8 cellular contexts compared by ENCODE assay signal in the genomic region with DNA sequence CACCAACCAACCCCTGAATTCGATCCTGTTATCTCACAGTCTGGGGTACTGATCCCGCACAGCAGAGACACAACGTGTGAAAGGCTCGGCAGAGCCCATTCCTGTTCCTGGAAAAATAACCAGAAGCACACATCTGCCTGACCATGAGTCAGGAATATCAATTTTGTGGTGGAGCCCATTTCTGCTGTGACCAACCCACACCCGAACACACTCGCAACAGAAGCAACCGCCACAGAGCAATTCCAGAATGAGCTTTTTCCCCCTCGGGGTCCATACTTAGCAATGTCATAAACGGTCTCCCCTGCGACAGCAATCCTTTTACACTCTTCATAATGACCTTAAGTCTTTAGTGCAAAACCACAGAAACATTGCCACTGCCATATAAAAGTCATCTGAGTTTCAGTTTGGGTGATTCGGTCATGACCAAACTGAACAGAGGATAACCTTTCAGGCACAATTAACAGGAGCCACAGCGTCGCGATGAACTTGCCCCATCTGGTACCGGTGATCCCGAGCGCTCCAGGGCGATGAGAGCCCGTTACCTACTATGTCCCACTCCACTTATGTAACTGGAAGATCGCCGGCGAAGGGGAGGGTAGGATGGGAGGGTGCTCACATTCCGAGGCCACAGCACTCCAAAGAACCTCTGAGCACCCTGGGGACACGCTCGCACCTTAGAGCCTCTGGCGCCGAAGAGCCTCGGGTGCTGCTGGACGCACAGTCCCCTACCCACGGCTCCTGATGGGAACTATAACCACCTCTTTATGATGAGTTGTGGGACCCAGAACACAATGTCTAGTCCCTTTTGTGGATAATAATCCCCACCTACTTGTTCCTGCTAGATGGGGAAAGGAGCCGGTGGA. TPM values are rescaled to one million over a fixed set of nuclear protein-coding genes. Genes with fewer than 3 reads are reported as not detected.
DNase-seq lines count a peak whose midpoint lies in the region; ATAC-seq and TF ChIP-seq lines count a peak whose summit lies in the region.

No MANE protein-coding gene starts in this region.

- H3K9me3 ChIP-seq in ascending aorta (no peaks in the 10 kb centered on the region), iPS DF 6.9 (ENCODE audit: control insufficient read depth, insufficient read depth, low read length) (no peaks in the 10 kb centered on the region), skeletal muscle satellite cell (replicated peaks; ENCODE audit: low read length) (no peaks in the 10 kb centered on the region)

- ATAC-seq in omental fat pad (ENCODE audit: low FRiP score): no peak

- H3K4me3 ChIP-seq in ascending aorta: peak overlapping the region; percentile 66 to 94
- H3K4me3 ChIP-seq in iPS DF 6.9 (ENCODE audit: low read length): peak overlapping the region; percentile 98; the same call in 1 of the 2 replicates
- H3K4me3 ChIP-seq in skeletal muscle satellite cell (ENCODE audit: low read length): peak overlapping the region; percentile 73

- H3K4me2 ChIP-seq in skeletal muscle satellite cell (ENCODE audit: low read length): peak overlapping the region; percentile 87

- peak overlapping the region; percentile 98 to 99 for H3K27ac ChIP-seq in ascending aorta
- H3K27ac ChIP-seq in iPS DF 6.9 (ENCODE audit: low read length): no peak overlapping the region

- H3K9ac ChIP-seq in skeletal muscle satellite cell (ENCODE audit: low read depth, low read length): peak overlapping the region; percentile 86

- TF ChIP-seq CTCF in ascending aorta (IDR thresholded peaks at IDR 0.05) (no peak), omental fat pad (IDR thresholded peaks at IDR 0.05) (no peak)

- WGBS in iPS DF 6.9 (ENCODE audit: insufficient coverage, insufficient read length): no CpG with 5 or more reads among the region's 31 CpGs

- DNase-seq in ELF-1 (ENCODE audit: low read depth, low spot score) (peak; percentile 43), NAMALWA (ENCODE audit: low spot score) (peak; percentile 9), ascending aorta (ENCODE audit: low spot score in 2 of 2) (no peak), iPS DF 6.9 (ENCODE audit: low read depth, low spot score) (no peak), SKM-1 (lab: John Stamatoyannopoulos, UW; ENCODE audit: unreplicated experiment) (no peak), omental fat pad (ENCODE audit: low spot score) (no peak)
- no peak for DNase-seq in effector CD4-positive, alpha-beta T cell

- H3K4me1 ChIP-seq in ascending aorta (peaks cover 0 to 9% of the 10 kb centered on the region in 2 donors), iPS DF 6.9 (ENCODE audit: control insufficient read depth, insufficient read depth, low read length) (peaks cover 3% of the 10 kb centered on the region; the same call in 1 of the 2 replicates), skeletal muscle satellite cell (ENCODE audit: control insufficient read depth, insufficient read depth, low read length) (peaks cover 26% of the 10 kb centered on the region)

- intact Hi-C loops in ascending aorta (cut with DNase I): loop anchor here (2.0 to 5.0 kb wide), 2 partner anchors 44 to 78 kb away; partner anchors contain the start of gene IRAK1

- H3K36me3 ChIP-seq in ascending aorta (no peaks in the 10 kb centered on the region), iPS DF 6.9 (ENCODE audit: control insufficient read depth, insufficient read depth, low read length) (no peaks in the 10 kb centered on the region; the same call in 1 of the 2 replicates), skeletal muscle satellite cell (ENCODE audit: insufficient read depth, low read length) (no peaks in the 10 kb centered on the region)

- H3K27me3 ChIP-seq in ascending aorta (no peaks in the 10 kb centered on the region), iPS DF 6.9 (ENCODE audit: control insufficient read depth, insufficient read depth, low read length) (no peaks in the 10 kb centered on the region), skeletal muscle satellite cell (ENCODE audit: control insufficient read depth, insufficient read depth, low read length) (peaks cover 5% of the 10 kb centered on the region)

RNA-seq across cellular contexts. Expression of gene MECP2, which starts 1.1 kb away (rescaled TPM):
- total RNA-seq in ascending aorta (65.7 TPM), omental fat pad (10 to 100 TPM; 48.8 to 66.7 (median 56.0) TPM)
- 15.7 and 17.7 TPM in 2 replicates for total RNA-seq in skeletal muscle satellite cell (2012; rRNA removed)

RNA-seq across cellular contexts. Expression of gene OPN1LW, which starts 47.7 kb away (rescaled TPM):
- total RNA-seq in ascending aorta: not detected
- total RNA-seq in skeletal muscle satellite cell (2012; rRNA removed): not detected in 2 replicates
- not detected for total RNA-seq in omental fat pad

Comparison
In these comparisons a context has a peak if more than half of its experiments do, and no peak if none do; other contexts are left out.
1. DNase-seq: peak in ELF-1 (single experiment) and NAMALWA (single experiment); none in ascending aorta (0 of 2), iPS DF 6.9 (single experiment), SKM-1 (single experiment), omental fat pad (single experiment) and effector CD4-positive, alpha-beta T cell (single experiment).
2. Peak in every context shown above with its lines, with median percentiles within 50 percentile points of each other: H3K4me3 ChIP-seq.